In genomic region chr10:30059209-30060107, GRCh38 we compare ENCODE assay signal across 8 cellular contexts. TPM values are rescaled to one million over a fixed set of nuclear protein-coding genes. Genes with fewer than 3 reads are reported as not detected.
DNase-seq lines count a peak whose midpoint lies in the region; ATAC-seq and TF ChIP-seq lines count a peak whose summit lies in the region.

Gene JCAD (minus strand): TSS chr10:30059586. CDS start chr10:30047812, 11,774 bp downstream.

- no peak within 1 kb of the TSS for H3K4me3 ChIP-seq in CD8-positive, alpha-beta T cell (ENCODE audit: low read depth, low read length)
- peak within 1 kb of the TSS; percentile 55 to 62 for H3K4me3 ChIP-seq in HCT116 (replicated peaks in 1 of 2; ENCODE audit: low read depth in 1 of 2, low read length in 2 of 2)
- H3K4me3 ChIP-seq in neuron (ENCODE audit: low read length) = peak within 1 kb of the TSS; percentile 72
- peak within 1 kb of the TSS; percentile 44 to 64 (median 51) for H3K4me3 ChIP-seq in thyroid gland (replicated peaks in 1 of 3)

- peak within 1 kb of the TSS; percentile 71 for H3K4me3 Mint-ChIP-seq in CD8-positive, alpha-beta T cell
- peak within 1 kb of the TSS; percentile 74 for H3K4me3 Mint-ChIP-seq in activated naive CD4-positive, alpha-beta T cell treated with anti-CD3 and anti-CD28 coated beads, Interleukin-2, amount 50 U/mL, for 24 hours

- BruUV-seq in HCT116 (replicated peaks; lab: Mats Ljungman, UMichigan) = no TSS peak

- TF ChIP-seq CTCF in CD8-positive, alpha-beta T cell (IDR thresholded peaks at IDR 0.05) = no peak
- no peak for TF ChIP-seq CTCF in HCT116 (IDR thresholded peaks at IDR 0.05 in 2 of 3, conservative IDR thresholded peaks at IDR 0.05 in 1 of 3; ENCODE audit: borderline replicate concordance in 1 of 3, insufficient read depth in 1 of 3, low read depth in 2 of 3, low read length in 2 of 3)
- no peak for TF ChIP-seq CTCF in RWPE1 (conservative IDR thresholded peaks at IDR 0.05; ENCODE audit: low read depth)
- peak in 2 of 6 experiments; percentile 5 to 8 for TF ChIP-seq CTCF in thyroid gland (IDR thresholded peaks at IDR 0.05)

- H3K4me1 Mint-ChIP-seq in CD8-positive, alpha-beta T cell (ENCODE audit: low read depth) = peaks cover 7% of the 10 kb centered on the region
- peaks cover 4% of the 10 kb centered on the region for H3K4me1 Mint-ChIP-seq in activated naive CD4-positive, alpha-beta T cell treated with anti-CD3 and anti-CD28 coated beads, Interleukin-2, amount 50 U/mL, for 24 hours

- WGBS in thyroid gland, 2 donors = 18 to 24% methylated on average over 10 to 13 of the region's 66 CpGs

- peak; percentile 81 for ATAC-seq in CD8-positive, alpha-beta T cell
- ATAC-seq in HCT116 = peak; percentile 81
- ATAC-seq in HG02623 (IDR thresholded peaks at IDR 0.05; ENCODE audit: unreplicated experiment) = no peak

- H3K27ac ChIP-seq in CD8-positive, alpha-beta T cell (ENCODE audit: low read depth, low read length) = no peak within 1 kb of the TSS
- H3K27ac ChIP-seq in HCT116 (ENCODE audit: low read depth, low read length) = peak within 1 kb of the TSS; percentile 75
- H3K27ac ChIP-seq in RWPE1 = no peak within 1 kb of the TSS
- peak within 1 kb of the TSS; percentile 59 to 90 (median 89) for H3K27ac ChIP-seq in thyroid gland

- H2AFZ ChIP-seq in HCT116 (ENCODE audit: low read depth, low read length, poor library complexity, severe bottlenecking) (peak within 1 kb of the TSS; percentile 90), neuron (ENCODE audit: low read depth, low read length) (peak within 1 kb of the TSS; percentile 90)

- RAD21 ChIA-PET in HCT116 (lab: Charles Lee; ENCODE audit: low non-redundant PET in 1 of 2, low total read pairs in 2 of 2, uncharacterized antibody in 2 of 2, unreplicated experiment in 2 of 2) = interaction anchor here in 1 of 2 experiments (0.7 to 1.0 kb wide), 2 partner anchors 33 to 256 kb away, joined by 3 read pairs; no protein-coding TSS in a partner anchor

- POLR2A ChIA-PET in CD8-positive, alpha-beta T cell (lab: Charles Lee) = no interaction called here
- POLR2A ChIA-PET in HCT116 (lab: Charles Lee) (no interaction called here), RWPE1 (lab: Yijun Ruan, JAX; ENCODE audit: low non-redundant PET) (no interaction called here)

- peaks cover 3% of the 10 kb centered on the region for H3K4me1 ChIP-seq in CD8-positive, alpha-beta T cell (ENCODE audit: insufficient read depth, low read length)
- H3K4me1 ChIP-seq in HCT116 (ENCODE audit: control insufficient read depth in 1 of 2, insufficient read depth in 2 of 2, low read length in 2 of 2) (peaks cover 39 to 46% of the 10 kb centered on the region in 2 experiments), neuron (ENCODE audit: insufficient read depth, low read length) (peaks cover 3% of the 10 kb centered on the region), thyroid gland (peaks cover 17 to 22% of the 10 kb centered on the region in 2 donors)

- peaks cover 5% of the 10 kb centered on the region; the same call in 1 of the 2 replicates for H3K79me2 ChIP-seq in HCT116 (ENCODE audit: insufficient read depth, low read length)

- intact Hi-C loops in CD8-positive, alpha-beta T cell (cut with DNase I, micrococcal nuclease) = loop anchor here in 1 of 2 experiments (2.0 kb wide), 1 partner anchor 33 kb away; no protein-coding TSS in a partner anchor
- intact Hi-C loops in HCT116 (cut with micrococcal nuclease) = no loop called here
- intact Hi-C loops in thyroid gland (cut with DNase I) = no loop called here

- no peaks in the 10 kb centered on the region for H3K36me3 ChIP-seq in CD8-positive, alpha-beta T cell (ENCODE audit: insufficient read depth, low read length)
- H3K36me3 ChIP-seq in HCT116 (ENCODE audit: control insufficient read depth in 1 of 2, insufficient read depth in 2 of 2, low read length in 2 of 2) = no peaks in the 10 kb centered on the region
- H3K36me3 ChIP-seq in neuron (ENCODE audit: insufficient read depth, low read length) = no peaks in the 10 kb centered on the region
- H3K36me3 ChIP-seq in thyroid gland = no peaks in the 10 kb centered on the region

- no peaks in the 10 kb centered on the region for H3K36me3 Mint-ChIP-seq in CD8-positive, alpha-beta T cell
- no peaks in the 10 kb centered on the region for H3K36me3 Mint-ChIP-seq in activated naive CD4-positive, alpha-beta T cell treated with anti-CD3 and anti-CD28 coated beads, Interleukin-2, amount 50 U/mL, for 24 hours

- no peaks in the 10 kb centered on the region for H3K9me3 Mint-ChIP-seq in CD8-positive, alpha-beta T cell
- no peaks in the 10 kb centered on the region for H3K9me3 Mint-ChIP-seq in activated naive CD4-positive, alpha-beta T cell treated with anti-CD3 and anti-CD28 coated beads, Interleukin-2, amount 50 U/mL, for 24 hours

- no peaks in the 10 kb centered on the region for H3K9me2 ChIP-seq in HCT116 (ENCODE audit: insufficient read depth)

- no peaks in the 10 kb centered on the region for H3K9me3 ChIP-seq in CD8-positive, alpha-beta T cell (ENCODE audit: low read length)
- H3K9me3 ChIP-seq in HCT116 (ENCODE audit: control insufficient read depth in 1 of 2, insufficient read depth in 1 of 2, low read depth in 1 of 2, low read length in 2 of 2) (no peaks in the 10 kb centered on the region), neuron (ENCODE audit: low read length) (no peaks in the 10 kb centered on the region), thyroid gland (no peaks in the 10 kb centered on the region)

- TF ChIP-seq POLR2A in HCT116 (IDR thresholded peaks at IDR 0.05; ENCODE audit: borderline replicate concordance, extremely low read depth, insufficient read depth, insufficient read length) = no peak
- TF ChIP-seq POLR2A in thyroid gland (IDR thresholded peaks at IDR 0.05) = peak in 1 of 2 donors; percentile 80

- peak within 1 kb of the TSS; percentile 81 for H3K4me2 ChIP-seq in HCT116 (ENCODE audit: low read length)

- H4K20me1 ChIP-seq in HCT116 (ENCODE audit: insufficient read depth) = no peaks in the 10 kb centered on the region

- H3K27ac Mint-ChIP-seq in CD8-positive, alpha-beta T cell = no peak within 1 kb of the TSS
- H3K27ac Mint-ChIP-seq in activated naive CD4-positive, alpha-beta T cell treated with anti-CD3 and anti-CD28 coated beads, Interleukin-2, amount 50 U/mL, for 24 hours = no peak within 1 kb of the TSS

- H3K27me3 Mint-ChIP-seq in CD8-positive, alpha-beta T cell (ENCODE audit: low read depth) = peaks cover 67% of the 10 kb centered on the region
- peaks cover 51% of the 10 kb centered on the region for H3K27me3 Mint-ChIP-seq in activated naive CD4-positive, alpha-beta T cell treated with anti-CD3 and anti-CD28 coated beads, Interleukin-2, amount 50 U/mL, for 24 hours

- peak within 1 kb of the TSS; percentile 60 for H3K9ac ChIP-seq in HCT116 (ENCODE audit: low read length)

- CTCF ChIA-PET in CD8-positive, alpha-beta T cell (lab: Charles Lee) = interaction anchor here (0.6 kb wide), 1 partner anchor 486 kb away, joined by 3 read pairs; no protein-coding TSS in a partner anchor
- CTCF ChIA-PET in HCT116 (lab: Charles Lee) = no interaction called here
- CTCF ChIA-PET in RWPE1 (lab: Yijun Ruan, JAX) = no interaction called here

- H3K27me3 ChIP-seq in CD8-positive, alpha-beta T cell (ENCODE audit: insufficient read depth, low read length) = peaks cover 28% of the 10 kb centered on the region
- no peaks in the 10 kb centered on the region for H3K27me3 ChIP-seq in HCT116 (ENCODE audit: insufficient read depth, low read length)
- H3K27me3 ChIP-seq in neuron (ENCODE audit: insufficient read depth, low read length) = peaks cover 13% of the 10 kb centered on the region
- no peaks in the 10 kb centered on the region for H3K27me3 ChIP-seq in thyroid gland

- DNase-seq in CD8-positive, alpha-beta T cell = peak; percentile 12 to 65 (median 31)
- DNase-seq in HCT116 (ENCODE audit: low read depth, low spot score) (no peak), RWPE1 (ENCODE audit: low spot score) (peak; percentile 46), glomerular visceral epithelial cell (ENCODE audit: extremely low spot score) (peak; percentile 66), thyroid gland (peak; percentile 87)

- no peak for TF ChIP-seq RAD21 in HCT116 (IDR thresholded peaks at IDR 0.05; ENCODE audit: low read depth)

TF ChIP-seq in HCT116, 20 proteins besides CTCF, POLR2A, EP300 and RAD21:
- TF ChIP-seq POLR2AphosphoS5 (IDR thresholded peaks at IDR 0.05; ENCODE audit: low read depth, low read length) (peak; percentile 76), ELF1 (IDR thresholded peaks at IDR 0.05; ENCODE audit: borderline replicate concordance, low read depth) (no peak), MAX (IDR thresholded peaks at IDR 0.05) (peak; percentile 20; the same call in 1 of the 2 replicates), CEBPB (IDR thresholded peaks at IDR 0.05; ENCODE audit: low read depth) (no peak), SP1 (IDR thresholded peaks at IDR 0.05; ENCODE audit: low read depth) (no peak), ZFX (IDR thresholded peaks at IDR 0.05) (no peak)

RNA-seq across cellular contexts. Expression of gene JCAD, which starts in this region (rescaled TPM):
- total RNA-seq in CD8-positive, alpha-beta T cell = not detected
- 17.5 TPM for total RNA-seq in HCT116 (2021; ENCODE audit: unreplicated experiment)
- 7.3 and 7.9 TPM in 2 replicates for polyA plus RNA-seq in HCT116 (2012)
- total RNA-seq in thyroid gland = 10 to 100 TPM; 26.6 to 38.5 (median 28.1) TPM

Comparison
In these comparisons a context has a peak if more than half of its experiments do, and no peak if none do; other contexts are left out.
1. RNA of gene JCAD (total RNA-seq): 26.6 to 38.5 TPM in thyroid gland and 17.5 TPM in HCT116 (single experiment); not detected in CD8-positive, alpha-beta T cell; every median in the first group is over 10 times any median in the second.
2. Peak in DNase-seq and ATAC-seq in CD8-positive, alpha-beta T cell; RNA of the gene not detected or under 1 TPM.
3. H3K27ac ChIP-seq: peak in HCT116 (single experiment) and thyroid gland (3 of 3); none in CD8-positive, alpha-beta T cell (single experiment) and RWPE1 (single experiment).